ENCODE assay signal across 1 cellular context in the genomic region with DNA sequence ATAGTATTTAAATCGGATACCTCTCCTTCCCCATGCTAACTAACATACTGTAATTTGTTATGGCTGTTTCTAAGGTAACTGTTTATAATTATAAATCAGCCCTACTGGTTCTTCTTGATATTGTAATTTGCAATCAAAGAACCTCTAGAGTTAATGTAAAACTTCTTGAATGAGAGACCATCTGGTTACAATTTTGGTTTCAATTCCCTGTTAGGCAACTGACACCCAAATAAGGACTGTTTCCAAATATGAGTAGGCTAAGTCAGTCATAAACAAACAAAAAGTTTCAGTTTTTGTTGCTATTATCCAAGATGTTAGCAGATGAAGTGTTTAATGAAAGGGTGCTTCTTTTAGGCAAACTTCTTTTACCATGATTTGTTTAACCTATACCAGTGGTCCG.
TF ChIP-seq lines count a peak whose summit lies in the region.

No MANE protein-coding gene starts in this region.

TF ChIP-seq in GM12878, 131 proteins besides CTCF, POLR2A, EP300 and RAD21 (continued from another document and continues in another):
- TF ChIP-seq ZNF592 (IDR thresholded peaks at IDR 0.05) (no peak), JUNB (IDR thresholded peaks at IDR 0.05) (peak; percentile 84), ASH2L (IDR thresholded peaks at IDR 0.05; ENCODE audit: borderline replicate concordance, low read depth) (no peak), KLF5 (IDR thresholded peaks at IDR 0.05; ENCODE audit: partially characterized antibody) (no peak), ZSCAN29 (IDR thresholded peaks at IDR 0.05) (no peak), ZNF622 (IDR thresholded peaks at IDR 0.05) (no peak), SMARCA5 (IDR thresholded peaks at IDR 0.05) (no peak), CUX1 (IDR thresholded peaks at IDR 0.05; ENCODE audit: insufficient replicate concordance, low read depth, low read length) (no peak), PML (IDR thresholded peaks at IDR 0.05; ENCODE audit: low read length) (0 out of 2 replicates have a peak, but pooled peaks have one; percentile 21), MYC (IDR thresholded peaks at IDR 0.05; ENCODE audit: insufficient read depth, insufficient read length, insufficient replicate concordance, low read length, severe bottlenecking) (no peak), SUPT20H (IDR thresholded peaks at IDR 0.05; ENCODE audit: borderline replicate concordance, control insufficient read depth, low read depth, low read length) (no peak), MEF2A (IDR thresholded peaks at IDR 0.05; ENCODE audit: insufficient read depth, low read depth, low read length) (no peak), ZNF24 (IDR thresholded peaks at IDR 0.05) (no peak), SREBF1 (IDR thresholded peaks at IDR 0.05; ENCODE audit: low read length) (no peak), CHD4 (IDR thresholded peaks at IDR 0.05) (no peak), STAT3 (IDR thresholded peaks at IDR 0.05; ENCODE audit: low read depth, low read length) (no peak), FOS (IDR thresholded peaks at IDR 0.05; ENCODE audit: borderline replicate concordance, extremely low read depth, insufficient read length) (no peak), ZZZ3 (IDR thresholded peaks at IDR 0.05; ENCODE audit: control insufficient read depth, insufficient read length, low read depth) (no peak), CBFB (IDR thresholded peaks at IDR 0.05; ENCODE audit: low read depth) (no peak), KAT2A (conservative IDR thresholded peaks at IDR 0.05; ENCODE audit: control insufficient read depth, low read depth, low read length) (no peak), ATF7 (IDR thresholded peaks at IDR 0.05; ENCODE audit: low read depth) (no peak), TCF12 (IDR thresholded peaks at IDR 0.05; ENCODE audit: low read depth, low read length) (no peak), ZNF687 (IDR thresholded peaks at IDR 0.05) (no peak), SRF (IDR thresholded peaks at IDR 0.05; ENCODE audit: low read depth in 2 of 2, low read length in 2 of 2) (peak; percentile 66 to 89), EGR1 (IDR thresholded peaks at IDR 0.05; ENCODE audit: borderline replicate concordance in 1 of 2, low read depth in 2 of 2, low read length in 2 of 2) (no peak), CHD1 (IDR thresholded peaks at IDR 0.05; ENCODE audit: low read depth, low read length) (no peak), SP1 (IDR thresholded peaks at IDR 0.05; ENCODE audit: low read depth, low read length) (no peak), CEBPB (IDR thresholded peaks at IDR 0.05; ENCODE audit: borderline replicate concordance in 1 of 2, low read depth in 2 of 2, low read length in 2 of 2) (no peak), GATAD2B (conservative IDR thresholded peaks at IDR 0.05; ENCODE audit: low read depth) (no peak), MAX (IDR thresholded peaks at IDR 0.05; ENCODE audit: low read depth, low read length) (no peak), RUNX3 (IDR thresholded peaks at IDR 0.05; ENCODE audit: low read length) (peak; percentile 60; the same call in 1 of the 2 replicates), FOXK2 (IDR thresholded peaks at IDR 0.05) (no peak), GABPA (IDR thresholded peaks at IDR 0.05; ENCODE audit: low read depth) (no peak), SUZ12 (IDR thresholded peaks at IDR 0.05; ENCODE audit: unreplicated experiment) (no peak), HDAC2 (IDR thresholded peaks at IDR 0.05) (no peak), PAX5 (IDR thresholded peaks at IDR 0.05; ENCODE audit: borderline replicate concordance, low read depth, low read length) (no peak), ZBED1 (IDR thresholded peaks at IDR 0.05; ENCODE audit: borderline replicate concordance) (no peak)
- TF ChIP-seq, protein P1, sequence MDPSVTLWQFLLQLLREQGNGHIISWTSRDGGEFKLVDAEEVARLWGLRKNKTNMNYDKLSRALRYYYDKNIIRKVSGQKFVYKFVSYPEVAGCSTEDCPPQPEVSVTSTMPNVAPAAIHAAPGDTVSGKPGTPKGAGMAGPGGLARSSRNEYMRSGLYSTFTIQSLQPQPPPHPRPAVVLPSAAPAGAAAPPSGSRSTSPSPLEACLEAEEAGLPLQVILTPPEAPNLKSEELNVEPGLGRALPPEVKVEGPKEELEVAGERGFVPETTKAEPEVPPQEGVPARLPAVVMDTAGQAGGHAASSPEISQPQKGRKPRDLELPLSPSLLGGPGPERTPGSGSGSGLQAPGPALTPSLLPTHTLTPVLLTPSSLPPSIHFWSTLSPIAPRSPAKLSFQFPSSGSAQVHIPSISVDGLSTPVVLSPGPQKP (IDR thresholded peaks at IDR 0.05; ENCODE audit: low read depth, low read length): peak; percentile 65; the same call in 1 of the 2 replicates
- TF ChIP-seq, protein P2, sequence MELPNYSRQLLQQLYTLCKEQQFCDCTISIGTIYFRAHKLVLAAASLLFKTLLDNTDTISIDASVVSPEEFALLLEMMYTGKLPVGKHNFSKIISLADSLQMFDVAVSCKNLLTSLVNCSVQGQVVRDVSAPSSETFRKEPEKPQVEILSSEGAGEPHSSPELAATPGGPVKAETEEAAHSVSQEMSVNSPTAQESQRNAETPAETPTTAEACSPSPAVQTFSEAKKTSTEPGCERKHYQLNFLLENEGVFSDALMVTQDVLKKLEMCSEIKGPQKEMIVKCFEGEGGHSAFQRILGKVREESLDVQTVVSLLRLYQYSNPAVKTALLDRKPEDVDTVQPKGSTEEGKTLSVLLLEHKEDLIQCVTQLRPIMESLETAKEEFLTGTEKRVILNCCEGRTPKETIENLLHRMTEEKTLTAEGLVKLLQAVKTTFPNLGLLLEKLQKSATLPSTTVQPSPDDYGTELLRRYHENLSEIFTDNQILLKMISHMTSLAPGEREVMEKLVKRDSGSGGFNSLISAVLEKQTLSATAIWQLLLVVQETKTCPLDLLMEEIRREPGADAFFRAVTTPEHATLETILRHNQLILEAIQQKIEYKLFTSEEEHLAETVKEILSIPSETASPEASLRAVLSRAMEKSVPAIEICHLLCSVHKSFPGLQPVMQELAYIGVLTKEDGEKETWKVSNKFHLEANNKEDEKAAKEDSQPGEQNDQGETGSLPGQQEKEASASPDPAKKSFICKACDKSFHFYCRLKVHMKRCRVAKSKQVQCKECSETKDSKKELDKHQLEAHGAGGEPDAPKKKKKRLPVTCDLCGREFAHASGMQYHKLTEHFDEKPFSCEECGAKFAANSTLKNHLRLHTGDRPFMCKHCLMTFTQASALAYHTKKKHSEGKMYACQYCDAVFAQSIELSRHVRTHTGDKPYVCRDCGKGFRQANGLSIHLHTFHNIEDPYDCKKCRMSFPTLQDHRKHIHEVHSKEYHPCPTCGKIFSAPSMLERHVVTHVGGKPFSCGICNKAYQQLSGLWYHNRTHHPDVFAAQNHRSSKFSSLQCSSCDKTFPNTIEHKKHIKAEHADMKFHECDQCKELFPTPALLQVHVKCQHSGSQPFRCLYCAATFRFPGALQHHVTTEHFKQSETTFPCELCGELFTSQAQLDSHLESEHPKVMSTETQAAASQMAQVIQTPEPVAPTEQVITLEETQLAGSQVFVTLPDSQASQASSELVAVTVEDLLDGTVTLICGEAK (IDR thresholded peaks at IDR 0.05; ENCODE audit: borderline replicate concordance): no peak
